In the genomic region with DNA sequence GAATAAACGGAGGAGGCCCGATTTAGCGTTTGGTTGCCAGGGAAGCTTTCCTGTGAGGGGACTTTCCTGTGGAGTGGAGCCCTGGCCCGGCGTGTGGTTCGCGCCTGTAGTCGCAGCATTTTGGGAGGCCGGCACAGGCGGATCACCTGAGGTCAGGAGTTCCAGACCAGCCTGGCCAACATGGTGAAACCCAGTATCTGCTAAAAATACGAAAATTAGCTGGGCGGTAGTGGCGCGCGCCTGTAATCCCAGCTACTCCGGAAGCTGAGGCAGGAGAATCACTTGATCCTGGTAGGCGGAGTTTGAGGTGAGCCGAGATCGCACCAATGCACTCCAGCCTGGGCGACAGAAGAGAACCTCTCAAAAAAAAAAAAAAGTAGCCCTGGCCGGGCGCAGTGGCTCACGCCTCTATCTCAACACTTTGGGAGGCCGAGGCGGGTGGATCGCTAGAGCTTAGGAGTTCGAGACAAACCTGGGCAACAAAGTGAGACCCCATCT, we compare ENCODE assay signal across 1 cellular context.
TF ChIP-seq lines count a peak whose summit lies in the region.

No MANE protein-coding gene starts in this region.

TF ChIP-seq in SK-N-SH treated with all-trans-retinoic acid at 6 μM for 48 hours, 23 proteins besides CTCF, POLR2A, EP300 and RAD21 (continued from another document):
- TF ChIP-seq, protein P1, sequence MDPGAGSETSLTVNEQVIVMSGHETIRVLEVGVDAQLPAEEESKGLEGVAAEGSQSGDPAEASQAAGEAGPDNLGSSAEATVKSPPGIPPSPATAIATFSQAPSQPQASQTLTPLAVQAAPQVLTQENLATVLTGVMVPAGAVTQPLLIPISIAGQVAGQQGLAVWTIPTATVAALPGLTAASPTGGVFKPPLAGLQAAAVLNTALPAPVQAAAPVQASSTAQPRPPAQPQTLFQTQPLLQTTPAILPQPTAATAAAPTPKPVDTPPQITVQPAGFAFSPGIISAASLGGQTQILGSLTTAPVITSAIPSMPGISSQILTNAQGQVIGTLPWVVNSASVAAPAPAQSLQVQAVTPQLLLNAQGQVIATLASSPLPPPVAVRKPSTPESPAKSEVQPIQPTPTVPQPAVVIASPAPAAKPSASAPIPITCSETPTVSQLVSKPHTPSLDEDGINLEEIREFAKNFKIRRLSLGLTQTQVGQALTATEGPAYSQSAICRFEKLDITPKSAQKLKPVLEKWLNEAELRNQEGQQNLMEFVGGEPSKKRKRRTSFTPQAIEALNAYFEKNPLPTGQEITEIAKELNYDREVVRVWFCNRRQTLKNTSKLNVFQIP (CRISPR knock-in tag; IDR thresholded peaks at IDR 0.05; ENCODE audit: borderline replicate concordance, low read depth), result no peak
- TF ChIP-seq BACH2 (CRISPR knock-in tag; IDR thresholded peaks at IDR 0.05; ENCODE audit: borderline replicate concordance) (no peak), ZNF8 (CRISPR knock-in tag; IDR thresholded peaks at IDR 0.05) (no peak), ZNF70 (CRISPR knock-in tag; IDR thresholded peaks at IDR 0.05) (no peak), ZC3H10 (CRISPR knock-in tag; IDR thresholded peaks at IDR 0.05) (no peak), TCF4 (CRISPR knock-in tag; IDR thresholded peaks at IDR 0.05; ENCODE audit: borderline replicate concordance) (no peak), ZFP30 (CRISPR knock-in tag; IDR thresholded peaks at IDR 0.05) (no peak), ZNF565 (CRISPR knock-in tag; conservative IDR thresholded peaks at IDR 0.05; ENCODE audit: low read depth) (no peak), ZFP3 (CRISPR knock-in tag; IDR thresholded peaks at IDR 0.05) (no peak), CSDC2 (CRISPR knock-in tag; IDR thresholded peaks at IDR 0.05) (no peak), PPARA (CRISPR knock-in tag; IDR thresholded peaks at IDR 0.05; ENCODE audit: borderline replicate concordance) (no peak), GLIS3 (CRISPR knock-in tag; IDR thresholded peaks at IDR 0.05) (no peak), ARNTL (CRISPR knock-in tag; IDR thresholded peaks at IDR 0.05; ENCODE audit: borderline replicate concordance, low read depth) (no peak), TOX (CRISPR knock-in tag; IDR thresholded peaks at IDR 0.05; ENCODE audit: borderline replicate concordance) (no peak), OSR1 (CRISPR knock-in tag; IDR thresholded peaks at IDR 0.05) (no peak)
- TF ChIP-seq, protein P2, sequence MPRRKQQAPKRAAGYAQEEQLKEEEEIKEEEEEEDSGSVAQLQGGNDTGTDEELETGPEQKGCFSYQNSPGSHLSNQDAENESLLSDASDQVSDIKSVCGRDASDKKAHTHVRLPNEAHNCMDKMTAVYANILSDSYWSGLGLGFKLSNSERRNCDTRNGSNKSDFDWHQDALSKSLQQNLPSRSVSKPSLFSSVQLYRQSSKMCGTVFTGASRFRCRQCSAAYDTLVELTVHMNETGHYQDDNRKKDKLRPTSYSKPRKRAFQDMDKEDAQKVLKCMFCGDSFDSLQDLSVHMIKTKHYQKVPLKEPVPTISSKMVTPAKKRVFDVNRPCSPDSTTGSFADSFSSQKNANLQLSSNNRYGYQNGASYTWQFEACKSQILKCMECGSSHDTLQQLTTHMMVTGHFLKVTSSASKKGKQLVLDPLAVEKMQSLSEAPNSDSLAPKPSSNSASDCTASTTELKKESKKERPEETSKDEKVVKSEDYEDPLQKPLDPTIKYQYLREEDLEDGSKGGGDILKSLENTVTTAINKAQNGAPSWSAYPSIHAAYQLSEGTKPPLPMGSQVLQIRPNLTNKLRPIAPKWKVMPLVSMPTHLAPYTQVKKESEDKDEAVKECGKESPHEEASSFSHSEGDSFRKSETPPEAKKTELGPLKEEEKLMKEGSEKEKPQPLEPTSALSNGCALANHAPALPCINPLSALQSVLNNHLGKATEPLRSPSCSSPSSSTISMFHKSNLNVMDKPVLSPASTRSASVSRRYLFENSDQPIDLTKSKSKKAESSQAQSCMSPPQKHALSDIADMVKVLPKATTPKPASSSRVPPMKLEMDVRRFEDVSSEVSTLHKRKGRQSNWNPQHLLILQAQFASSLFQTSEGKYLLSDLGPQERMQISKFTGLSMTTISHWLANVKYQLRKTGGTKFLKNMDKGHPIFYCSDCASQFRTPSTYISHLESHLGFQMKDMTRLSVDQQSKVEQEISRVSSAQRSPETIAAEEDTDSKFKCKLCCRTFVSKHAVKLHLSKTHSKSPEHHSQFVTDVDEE (CRISPR knock-in tag; IDR thresholded peaks at IDR 0.05), result no peak
- TF ChIP-seq, protein P3, sequence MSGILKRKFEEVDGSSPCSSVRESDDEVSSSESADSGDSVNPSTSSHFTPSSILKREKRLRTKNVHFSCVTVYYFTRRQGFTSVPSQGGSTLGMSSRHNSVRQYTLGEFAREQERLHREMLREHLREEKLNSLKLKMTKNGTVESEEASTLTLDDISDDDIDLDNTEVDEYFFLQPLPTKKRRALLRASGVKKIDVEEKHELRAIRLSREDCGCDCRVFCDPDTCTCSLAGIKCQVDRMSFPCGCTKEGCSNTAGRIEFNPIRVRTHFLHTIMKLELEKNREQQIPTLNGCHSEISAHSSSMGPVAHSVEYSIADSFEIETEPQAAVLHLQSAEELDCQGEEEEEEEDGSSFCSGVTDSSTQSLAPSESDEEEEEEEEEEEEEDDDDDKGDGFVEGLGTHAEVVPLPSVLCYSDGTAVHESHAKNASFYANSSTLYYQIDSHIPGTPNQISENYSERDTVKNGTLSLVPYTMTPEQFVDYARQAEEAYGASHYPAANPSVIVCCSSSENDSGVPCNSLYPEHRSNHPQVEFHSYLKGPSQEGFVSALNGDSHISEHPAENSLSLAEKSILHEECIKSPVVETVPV (CRISPR knock-in tag; IDR thresholded peaks at IDR 0.05), result no peak
- TF ChIP-seq, protein P4, sequence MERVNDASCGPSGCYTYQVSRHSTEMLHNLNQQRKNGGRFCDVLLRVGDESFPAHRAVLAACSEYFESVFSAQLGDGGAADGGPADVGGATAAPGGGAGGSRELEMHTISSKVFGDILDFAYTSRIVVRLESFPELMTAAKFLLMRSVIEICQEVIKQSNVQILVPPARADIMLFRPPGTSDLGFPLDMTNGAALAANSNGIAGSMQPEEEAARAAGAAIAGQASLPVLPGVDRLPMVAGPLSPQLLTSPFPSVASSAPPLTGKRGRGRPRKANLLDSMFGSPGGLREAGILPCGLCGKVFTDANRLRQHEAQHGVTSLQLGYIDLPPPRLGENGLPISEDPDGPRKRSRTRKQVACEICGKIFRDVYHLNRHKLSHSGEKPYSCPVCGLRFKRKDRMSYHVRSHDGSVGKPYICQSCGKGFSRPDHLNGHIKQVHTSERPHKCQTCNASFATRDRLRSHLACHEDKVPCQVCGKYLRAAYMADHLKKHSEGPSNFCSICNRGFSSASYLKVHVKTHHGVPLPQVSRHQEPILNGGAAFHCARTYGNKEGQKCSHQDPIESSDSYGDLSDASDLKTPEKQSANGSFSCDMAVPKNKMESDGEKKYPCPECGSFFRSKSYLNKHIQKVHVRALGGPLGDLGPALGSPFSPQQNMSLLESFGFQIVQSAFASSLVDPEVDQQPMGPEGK (CRISPR knock-in tag; IDR thresholded peaks at IDR 0.05; ENCODE audit: borderline replicate concordance), result no peak
- TF ChIP-seq, protein P5, sequence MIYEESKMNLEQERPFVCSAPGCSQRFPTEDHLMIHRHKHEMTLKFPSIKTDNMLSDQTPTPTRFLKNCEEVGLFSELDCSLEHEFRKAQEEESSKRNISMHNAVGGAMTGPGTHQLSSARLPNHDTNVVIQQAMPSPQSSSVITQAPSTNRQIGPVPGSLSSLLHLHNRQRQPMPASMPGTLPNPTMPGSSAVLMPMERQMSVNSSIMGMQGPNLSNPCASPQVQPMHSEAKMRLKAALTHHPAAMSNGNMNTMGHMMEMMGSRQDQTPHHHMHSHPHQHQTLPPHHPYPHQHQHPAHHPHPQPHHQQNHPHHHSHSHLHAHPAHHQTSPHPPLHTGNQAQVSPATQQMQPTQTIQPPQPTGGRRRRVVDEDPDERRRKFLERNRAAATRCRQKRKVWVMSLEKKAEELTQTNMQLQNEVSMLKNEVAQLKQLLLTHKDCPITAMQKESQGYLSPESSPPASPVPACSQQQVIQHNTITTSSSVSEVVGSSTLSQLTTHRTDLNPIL (CRISPR knock-in tag; IDR thresholded peaks at IDR 0.05; ENCODE audit: low read depth), result no peak
TF ChIP-seq in SK-N-SH treated with all-trans-retinoic acid at 6 μM for 48 hours: peak in this region for 0.
